In genomic region chr6:73644030-73644429, GRCh38 we compare ENCODE assay signal across 32 cellular contexts. TPM values are rescaled to one million over a fixed set of nuclear protein-coding genes. Genes with fewer than 3 reads are reported as not detected.
DNase-seq lines count a peak whose midpoint lies in the region; ATAC-seq, FAIRE-seq and TF ChIP-seq lines count a peak whose summit lies in the region.
"Had no signal": no experiment of that assay in that cellular context is flagged by ENCODE, and none has a peak within 500 bp of the region (broad histone marks: within the 10 kb centered on the region; RNA-seq: fewer than 3 reads in every experiment).

No MANE protein-coding gene starts in this region.

- TF ChIP-seq RAD21 in H1 (IDR thresholded peaks at IDR 0.05 in 1 of 2, conservative IDR thresholded peaks at IDR 0.05 in 1 of 2; ENCODE audit: low read depth in 2 of 2, low read length in 2 of 2) = no peak

- H2BK20ac ChIP-seq in H1 (ENCODE audit: low read length) = no peak overlapping the region

- peaks cover 2% of the 10 kb centered on the region for H3F3A ChIP-seq in PC-3 (ENCODE audit: low read length, unreplicated experiment)

- no peak overlapping the region for H2BK120ac ChIP-seq in H1 (replicated peaks; ENCODE audit: low read depth, low read length)

- H2AK5ac ChIP-seq in H1 (ENCODE audit: low read depth, low read length) = no peak overlapping the region

- DNase-seq in activated naive CD8-positive, alpha-beta T cell treated with anti-CD3 and anti-CD28 coated beads, Interleukin-2, amount 50 U/mL, for 24 hours = no peak
- peak; percentile 46 for DNase-seq in PC-3
- DNase-seq in H1 (ENCODE audit: low read depth in 1 of 2, low spot score in 2 of 2) = no peak
- DNase-seq in type B pancreatic cell (ENCODE audit: extremely low spot score, unreplicated experiment) = no peak
- no peak for DNase-seq in activated naive CD4-positive, alpha-beta T cell treated with anti-CD3 and anti-CD28 coated beads, Interleukin-2, amount 50 U/mL, for 16 hours
- DNase-seq in DMS114 treated with DMSO at 0.1 percent for 48 hours (lab: John Stamatoyannopoulos, UW; ENCODE audit: unreplicated experiment) = no peak
- DNase-seq: 8988T; activated gamma-delta T cell; activated T-cell treated with anti-CD3 and anti-CD28 coated beads, Interleukin-2, amount 50 U/mL, for 4 hours; CD4-positive, alpha-beta memory T cell; dermis blood vessel endothelial cell; esophagus squamous epithelium; foreskin melanocyte; heart left ventricle; KG1; kidney glomerular epithelial cell; natural killer cell; NCI-H1436; NCI-H774; retina; RPMI8226; substantia nigra; T-helper 2 cell; upper lobe of left lung had no signal

- H3K9me3 Mint-ChIP-seq in activated naive CD8-positive, alpha-beta T cell (ENCODE audit: low read depth) = no peaks in the 10 kb centered on the region
- no peaks in the 10 kb centered on the region for H3K9me3 Mint-ChIP-seq in activated naive CD8-positive, alpha-beta T cell treated with anti-CD3 and anti-CD28 coated beads, Interleukin-2, amount 50 U/mL, for 24 hours
- H3K9me3 Mint-ChIP-seq in type B pancreatic cell = no peaks in the 10 kb centered on the region
- H3K9me3 Mint-ChIP-seq: activated T-cell treated with anti-CD3 and anti-CD28 coated beads, Interleukin-2, amount 50 U/mL, for 4 hours; CD4-positive, alpha-beta memory T cell; GM23338; natural killer cell; stimulated activated memory B cell treated with anti-CD40 and anti-IgM and Interleukin-4, amounts not matched to agents 10 μg/mL and 1 μg/mL and 100 μg/mL, for 72 hours had no signal

- H3K27me3 Mint-ChIP-seq in activated naive CD8-positive, alpha-beta T cell = no peaks in the 10 kb centered on the region
- H3K27me3 Mint-ChIP-seq in activated naive CD8-positive, alpha-beta T cell treated with anti-CD3 and anti-CD28 coated beads, Interleukin-2, amount 50 U/mL, for 24 hours = no peaks in the 10 kb centered on the region
- H3K27me3 Mint-ChIP-seq in type B pancreatic cell = no peaks in the 10 kb centered on the region
- H3K27me3 Mint-ChIP-seq: CD4-positive, alpha-beta memory T cell; stimulated activated memory B cell treated with anti-CD40 and anti-IgM and Interleukin-4, amounts not matched to agents 10 μg/mL and 1 μg/mL and 100 μg/mL, for 72 hours had no signal

- no peak overlapping the region for H4K8ac ChIP-seq in H1 (ENCODE audit: extremely low read depth, insufficient read depth, low read length)

- peak overlapping the region; percentile 41 for H3K4me3 Mint-ChIP-seq in activated naive CD8-positive, alpha-beta T cell
- H3K4me3 Mint-ChIP-seq in activated naive CD8-positive, alpha-beta T cell treated with anti-CD3 and anti-CD28 coated beads, Interleukin-2, amount 50 U/mL, for 24 hours = no peak overlapping the region
- peak overlapping the region; percentile 48 for H3K4me3 Mint-ChIP-seq in type B pancreatic cell
- H3K4me3 Mint-ChIP-seq: stimulated activated memory B cell treated with anti-CD40 and anti-IgM and Interleukin-4, amounts not matched to agents 10 μg/mL and 1 μg/mL and 100 μg/mL, for 72 hours had no signal

- H3K23ac ChIP-seq in H1 (ENCODE audit: insufficient read length) = no peak overlapping the region

- H3K56ac ChIP-seq in H1 (replicated peaks; ENCODE audit: insufficient read length, low read depth, low read length) = no peak overlapping the region

- no peaks in the 10 kb centered on the region for H3K23me2 ChIP-seq in H1 (ENCODE audit: low read depth, low read length)

- H2AFZ ChIP-seq in PC-3 (ENCODE audit: low read length) (no peak overlapping the region), H1 (ENCODE audit: low read length) (no peak overlapping the region)
- H2AFZ ChIP-seq: GM23338 had no signal

- 90% methylated on average over 2 of the region's 2 CpGs; no CpG with 5 or more reads in 1 of the 2 experiments for WGBS in H1 (ENCODE audit: extremely low coverage in 1 of 2, insufficient coverage in 1 of 2, insufficient read length in 1 of 2, insufficient replicate concordance in 2 of 2, low coverage in 1 of 2, low lambda C conversion rate in 2 of 2, missing lambda C conversion rate in 1 of 2), 2 experiments

- H3K9ac ChIP-seq in PC-3 (ENCODE audit: low read length) (no peak overlapping the region), H1 (replicated peaks in 1 of 4; ENCODE audit: extremely low read depth in 1 of 4, low read depth in 3 of 4, low read length in 3 of 4) (no peak overlapping the region)

- no peak overlapping the region for H3K27ac ChIP-seq in PC-3 (ENCODE audit: low read length)
- H3K27ac ChIP-seq in H1 (ENCODE audit: low read depth, low read length) = no peak overlapping the region
- H3K27ac ChIP-seq: esophagus squamous epithelium, heart left ventricle, skin epidermis, upper lobe of left lung had no signal

- no peak for FAIRE-seq in H1 (lab: Jason Lieb, UNC)
- FAIRE-seq: GM18507, GM19239, HTR-8/SVneo had no signal

- H3K4me1 ChIP-seq in PC-3 (ENCODE audit: insufficient read depth, low read length) (peaks cover 18% of the 10 kb centered on the region), H1 (replicated peaks in 1 of 4; ENCODE audit: control insufficient read depth in 3 of 4, insufficient read depth in 4 of 4, low read length in 3 of 4) (no peaks in the 10 kb centered on the region)

- no peak overlapping the region for H3K18ac ChIP-seq in H1 (ENCODE audit: extremely low read depth, low read length)

- TF ChIP-seq CTCF in PC-3 (conservative IDR thresholded peaks at IDR 0.05; ENCODE audit: low read depth, low read length) = no peak
- no peak for TF ChIP-seq CTCF in H1 (IDR thresholded peaks at IDR 0.05; ENCODE audit: control extremely low read depth in 1 of 3, insufficient read depth in 1 of 3, low read depth in 1 of 3, low read length in 3 of 3)
- no peak for TF ChIP-seq CTCF in type B pancreatic cell (conservative IDR thresholded peaks at IDR 0.05)

- H4K5ac ChIP-seq in H1 (ENCODE audit: insufficient read length, low read depth, low read length) = no peak overlapping the region

- H3K4me3 ChIP-seq in PC-3 (ENCODE audit: low read length) = no peak overlapping the region
- H3K4me3 ChIP-seq in H1 (ENCODE audit: extremely low read depth in 1 of 4, insufficient read depth in 2 of 4, low read depth in 3 of 4, low read length in 4 of 4) = no peak overlapping the region
- H3K4me3 ChIP-seq: esophagus squamous epithelium, GM23338, heart left ventricle, skin epidermis, upper lobe of left lung had no signal

- ATAC-seq in activated naive CD8-positive, alpha-beta T cell treated with anti-CD3 and anti-CD28 coated beads, Interleukin-2, amount 50 U/mL, for 24 hours = no peak
- ATAC-seq in PC-3 (no peak), HG03025 (IDR thresholded peaks at IDR 0.05; ENCODE audit: low FRiP score, unreplicated experiment) (no peak)
- ATAC-seq: activated T-cell treated with anti-CD3 and anti-CD28 coated beads, Interleukin-2, amount 50 U/mL, for 4 hours; GM23338; heart left ventricle; natural killer cell; stimulated activated memory B cell treated with anti-CD40 and anti-IgM and Interleukin-4, amounts not matched to agents 10 μg/mL and 1 μg/mL and 100 μg/mL, for 72 hours had no signal

- peaks cover 2% of the 10 kb centered on the region for H3K36me3 Mint-ChIP-seq in activated naive CD8-positive, alpha-beta T cell
- H3K36me3 Mint-ChIP-seq in activated naive CD8-positive, alpha-beta T cell treated with anti-CD3 and anti-CD28 coated beads, Interleukin-2, amount 50 U/mL, for 24 hours (ENCODE audit: low read depth) = peaks cover 4% of the 10 kb centered on the region
- H3K36me3 Mint-ChIP-seq in type B pancreatic cell = peaks cover 3% of the 10 kb centered on the region

- BruUV-seq in PC-3 (replicated peaks; lab: Mats Ljungman, UMichigan) = no TSS peak

- no peak overlapping the region for H2BK5ac ChIP-seq in H1 (ENCODE audit: low read depth, low read length)

- no peak overlapping the region for H2BK12ac ChIP-seq in H1 (ENCODE audit: low read depth, low read length)

- H3K14ac ChIP-seq in H1 (ENCODE audit: insufficient read length) = no peak overlapping the region

- H4K91ac ChIP-seq in H1 (replicated peaks; ENCODE audit: insufficient read length, low read length) = no peak overlapping the region

- H3K36me3 ChIP-seq in PC-3 (ENCODE audit: low read depth, low read length) (no peaks in the 10 kb centered on the region), H1 (ENCODE audit: control insufficient read depth in 2 of 4, insufficient read depth in 4 of 4, low read length in 3 of 4) (no peaks in the 10 kb centered on the region; a peak in 1 of 8 replicates)

- H3K9me3 ChIP-seq in PC-3 (ENCODE audit: low read length) = no peaks in the 10 kb centered on the region
- no peaks in the 10 kb centered on the region for H3K9me3 ChIP-seq in H1 (ENCODE audit: insufficient read depth in 2 of 2, low read depth in 1 of 2, low read length in 1 of 2)
- H3K9me3 ChIP-seq: esophagus squamous epithelium, heart left ventricle, upper lobe of left lung had no signal

- H3K27ac Mint-ChIP-seq in activated naive CD8-positive, alpha-beta T cell = no peak overlapping the region
- H3K27ac Mint-ChIP-seq in activated naive CD8-positive, alpha-beta T cell treated with anti-CD3 and anti-CD28 coated beads, Interleukin-2, amount 50 U/mL, for 24 hours = no peak overlapping the region
- H3K27ac Mint-ChIP-seq in type B pancreatic cell = no peak overlapping the region
- H3K27ac Mint-ChIP-seq: GM23338; natural killer cell; stimulated activated memory B cell treated with anti-CD40 and anti-IgM and Interleukin-4, amounts not matched to agents 10 μg/mL and 1 μg/mL and 100 μg/mL, for 72 hours had no signal

- TF ChIP-seq POLR2A in H1 (IDR thresholded peaks at IDR 0.05; ENCODE audit: control extremely low read depth in 1 of 2, low read depth in 2 of 2, low read length in 2 of 2) = no peak

- intact Hi-C loops in PC-3 (cut with micrococcal nuclease) = no loop called here

- POLR2A ChIA-PET in PC-3 (lab: Charles Lee; ENCODE audit: unreplicated experiment) = interaction anchor here (0.6 kb wide), 1 partner anchor 61 kb away, joined by 5 read pairs; no protein-coding TSS in a partner anchor
- POLR2A ChIA-PET in H1 (lab: Charles Lee; ENCODE audit: partially characterized antibody) = interaction anchor here (1.0 to 1.9 kb wide), 6 partner anchors 8 to 200 kb away, joined by 3 to 11 read pairs (median 5); no protein-coding TSS in a partner anchor

- peak overlapping the region; percentile 57; the same call in 1 of the 2 replicates for H3K4me2 ChIP-seq in PC-3 (ENCODE audit: low read length)
- H3K4me2 ChIP-seq in H1 (ENCODE audit: insufficient read depth in 1 of 2, low read depth in 2 of 2, low read length in 2 of 2) = no peak overlapping the region
- H3K4me2 ChIP-seq: GM23338 had no signal

- no peak overlapping the region for H3K4ac ChIP-seq in H1 (replicated peaks; ENCODE audit: insufficient read length, low read depth, low read length)

- no peaks in the 10 kb centered on the region for H3K79me1 ChIP-seq in H1 (ENCODE audit: low read depth, low read length)

- H2BK15ac ChIP-seq in H1 (ENCODE audit: low read length) = no peak overlapping the region

- no peak for TF ChIP-seq EP300 in H1 (IDR thresholded peaks at IDR 0.05; ENCODE audit: borderline replicate concordance in 1 of 2, low read depth in 2 of 2, low read length in 2 of 2)

- H3K27me3 ChIP-seq in PC-3 (ENCODE audit: low read length) (no peaks in the 10 kb centered on the region), H1 (replicated peaks in 1 of 4; ENCODE audit: control insufficient read depth in 3 of 4, extremely low read depth in 1 of 4, insufficient read depth in 3 of 4, low read length in 3 of 4) (no peaks in the 10 kb centered on the region)
- H3K27me3 ChIP-seq: esophagus squamous epithelium, heart left ventricle, upper lobe of left lung had no signal

- CTCF ChIA-PET in PC-3 (lab: Charles Lee) = interaction anchor here (0.9 kb wide), 1 partner anchor 9 kb away, joined by 4 read pairs; no protein-coding TSS in a partner anchor
- CTCF ChIA-PET in H1 (lab: Charles Lee; ENCODE audit: partially characterized antibody) = interaction anchor here (0.7 to 2.2 kb wide), 4 partner anchors 9 to 319 kb away, joined by 3 to 14 read pairs (median 4); no protein-coding TSS in a partner anchor

- H3K4me1 Mint-ChIP-seq in activated naive CD8-positive, alpha-beta T cell (ENCODE audit: low read depth) = peaks cover 15% of the 10 kb centered on the region
- peaks cover 9% of the 10 kb centered on the region for H3K4me1 Mint-ChIP-seq in activated naive CD8-positive, alpha-beta T cell treated with anti-CD3 and anti-CD28 coated beads, Interleukin-2, amount 50 U/mL, for 24 hours
- peaks cover 16% of the 10 kb centered on the region for H3K4me1 Mint-ChIP-seq in type B pancreatic cell (ENCODE audit: unreplicated experiment)

- H3K79me2 ChIP-seq in PC-3 (ENCODE audit: low read length) = no peaks in the 10 kb centered on the region
- no peaks in the 10 kb centered on the region for H3K79me2 ChIP-seq in H1 (ENCODE audit: control insufficient read depth in 1 of 2, insufficient read depth in 2 of 2, low read length in 2 of 2)

- H3K9me2 ChIP-seq in PC-3 (replicated peaks; ENCODE audit: low read length) = no peaks in the 10 kb centered on the region

- H4K20me1 ChIP-seq in PC-3 (ENCODE audit: low read length) (no peaks in the 10 kb centered on the region), H1 (replicated peaks in 1 of 2; ENCODE audit: control insufficient read depth in 1 of 2, insufficient read depth in 2 of 2, low read length in 2 of 2) (no peaks in the 10 kb centered on the region)

RNA-seq across cellular contexts. Expression of gene SLC17A5, which starts 9.8 kb away (rescaled TPM):
- total RNA-seq in PC-3 (2014; rRNA removed) (3.3 and 5.2 TPM in 2 replicates), type B pancreatic cell (ENCODE audit: low replicate concordance) (9.7 and 17.8 TPM in 2 replicates)
- total RNA-seq in H1 (2021; fragmentation: NEBNext Ultra II Directional; extraction: Animal tissue kit (Norgen Biotek cat#: 25700)) = 11.9 and 14.2 TPM in 2 replicates
- polyA plus RNA-seq in H1 (2011; rRNA removed) = 6.5 and 11.0 TPM in 2 replicates
- 8.5 TPM for polyA plus RNA-seq in H1 (2011; cell fraction: cytosol; rRNA removed)
- 3.7 TPM for polyA plus RNA-seq in H1 (2011; cell fraction: nucleus; rRNA removed)
- 7.0 to 10.6 TPM (median 8.1 TPM) in 4 replicates for polyA plus RNA-seq in H1 (2012, experiment 1 of 2)
- polyA plus RNA-seq in H1 (2012, experiment 2 of 2) = 5.6 TPM
- 12.6 TPM for polyA plus RNA-seq in H1 (2013, experiment 1 of 2)
- 15.4 TPM for polyA plus RNA-seq in H1 (2013, experiment 2 of 2)
- polyA minus RNA-seq in H1 (2011; rRNA and poly(A)+ RNA removed) = 16.3 and 16.5 TPM in 2 replicates
- polyA minus RNA-seq in H1 (2011; cell fraction: cytosol; rRNA and poly(A)+ RNA removed) = 7.9 TPM
- 12.0 TPM for polyA minus RNA-seq in H1 (2011; cell fraction: nucleus; rRNA and poly(A)+ RNA removed)

RNA-seq across cellular contexts. Expression of gene CD109, which starts 52.0 kb away (rescaled TPM):
- total RNA-seq in PC-3 (2014; rRNA removed) = 16.8 and 19.1 TPM in 2 replicates
- 4.9 and 5.3 TPM in 2 replicates for total RNA-seq in H1 (2021; fragmentation: NEBNext Ultra II Directional; extraction: Animal tissue kit (Norgen Biotek cat#: 25700))
- 0.94 and 1.4 TPM in 2 replicates for polyA plus RNA-seq in H1 (2011; rRNA removed)
- polyA plus RNA-seq in H1 (2011; cell fraction: cytosol; rRNA removed) = 1.4 TPM
- polyA plus RNA-seq in H1 (2011; cell fraction: nucleus; rRNA removed) = 1.1 TPM
- 0.95 to 2.1 TPM (median 1.5 TPM) in 4 replicates for polyA plus RNA-seq in H1 (2012, experiment 1 of 2)
- 0.10 TPM for polyA plus RNA-seq in H1 (2012, experiment 2 of 2)
- polyA plus RNA-seq in H1 (2013, experiment 1 of 2) = 5.9 TPM
- 4.8 TPM for polyA plus RNA-seq in H1 (2013, experiment 2 of 2)
- polyA minus RNA-seq in H1 (2011; rRNA and poly(A)+ RNA removed) = 2.1 and 4.9 TPM in 2 replicates
- polyA minus RNA-seq in H1 (2011; cell fraction: cytosol; rRNA and poly(A)+ RNA removed) = 2.0 TPM
- polyA minus RNA-seq in H1 (2011; cell fraction: nucleus; rRNA and poly(A)+ RNA removed) = 3.2 TPM
- total RNA-seq in type B pancreatic cell (ENCODE audit: low replicate concordance) = 1.3 and 1.5 TPM in 2 replicates
